ENCODE assay signal across 13 cellular contexts in genomic region chr14:32313977-32314376, GRCh38.
"Had no signal": no experiment of that assay in that cellular context is flagged by ENCODE, and none has a peak within 500 bp of the region (broad histone marks: within the 10 kb centered on the region; RNA-seq: fewer than 3 reads in every experiment).

No MANE protein-coding gene starts in this region.

- H3K4me1 Mint-ChIP-seq: activated naive CD4-positive, alpha-beta T cell treated with anti-CD3 and anti-CD28 coated beads, Interleukin-2, amount 50 U/mL, for 24 hours; stimulated activated naive CD8-positive, alpha-beta T cell treated with anti-CD3 and anti-CD28 coated beads, Interleukin-15, amount 100 ng/mL, for 72 hours had no signal

- H3K36me3 Mint-ChIP-seq: activated naive CD4-positive, alpha-beta T cell treated with anti-CD3 and anti-CD28 coated beads, Interleukin-2, amount 50 U/mL, for 24 hours had no signal

- H3K27me3 Mint-ChIP-seq: activated naive CD4-positive, alpha-beta T cell treated with anti-CD3 and anti-CD28 coated beads, Interleukin-2, amount 50 U/mL, for 24 hours; progenitor cell of endocrine pancreas; stimulated activated naive CD8-positive, alpha-beta T cell treated with anti-CD3 and anti-CD28 coated beads, Interleukin-15, amount 100 ng/mL, for 72 hours had no signal

- H3K27ac ChIP-seq: ascending aorta, gastrocnemius medialis, left lung, right atrium auricular region, suprapubic skin had no signal

- H3K9me3 ChIP-seq: ascending aorta, gastrocnemius medialis, left lung, right atrium auricular region, suprapubic skin had no signal

- H3K9me3 Mint-ChIP-seq: activated naive CD4-positive, alpha-beta T cell treated with anti-CD3 and anti-CD28 coated beads, Interleukin-2, amount 50 U/mL, for 24 hours; stimulated activated naive CD8-positive, alpha-beta T cell treated with anti-CD3 and anti-CD28 coated beads, Interleukin-15, amount 100 ng/mL, for 72 hours had no signal

- H3K27me3 ChIP-seq: ascending aorta, gastrocnemius medialis, left lung, right atrium auricular region, suprapubic skin had no signal

- DNase-seq: activated CD4-positive, alpha-beta T cell treated with anti-CD3 and anti-CD28 coated beads, Interleukin-2, amount 50 U/mL, for 4 hours; activated gamma-delta T cell; effector CD4-positive, alpha-beta T cell; gastrocnemius medialis; head of caudate nucleus; left lung; stimulated activated naive CD8-positive, alpha-beta T cell treated with anti-CD3 and anti-CD28 coated beads, Interleukin-15, amount 100 ng/mL, for 72 hours; trophoblast cell had no signal

- H3K4me1 ChIP-seq: ascending aorta, left lung had no signal

- H3K4me3 ChIP-seq: ascending aorta, gastrocnemius medialis, left lung, right atrium auricular region, suprapubic skin had no signal

- H3K4me3 Mint-ChIP-seq: activated naive CD4-positive, alpha-beta T cell treated with anti-CD3 and anti-CD28 coated beads, Interleukin-2, amount 50 U/mL, for 24 hours; stimulated activated naive CD8-positive, alpha-beta T cell treated with anti-CD3 and anti-CD28 coated beads, Interleukin-15, amount 100 ng/mL, for 72 hours had no signal

- H3K27ac Mint-ChIP-seq: activated naive CD4-positive, alpha-beta T cell treated with anti-CD3 and anti-CD28 coated beads, Interleukin-2, amount 50 U/mL, for 24 hours; progenitor cell of endocrine pancreas; stimulated activated naive CD8-positive, alpha-beta T cell treated with anti-CD3 and anti-CD28 coated beads, Interleukin-15, amount 100 ng/mL, for 72 hours had no signal

- H3K36me3 ChIP-seq: ascending aorta, gastrocnemius medialis, left lung, right atrium auricular region, suprapubic skin had no signal
